In the genomic region with DNA sequence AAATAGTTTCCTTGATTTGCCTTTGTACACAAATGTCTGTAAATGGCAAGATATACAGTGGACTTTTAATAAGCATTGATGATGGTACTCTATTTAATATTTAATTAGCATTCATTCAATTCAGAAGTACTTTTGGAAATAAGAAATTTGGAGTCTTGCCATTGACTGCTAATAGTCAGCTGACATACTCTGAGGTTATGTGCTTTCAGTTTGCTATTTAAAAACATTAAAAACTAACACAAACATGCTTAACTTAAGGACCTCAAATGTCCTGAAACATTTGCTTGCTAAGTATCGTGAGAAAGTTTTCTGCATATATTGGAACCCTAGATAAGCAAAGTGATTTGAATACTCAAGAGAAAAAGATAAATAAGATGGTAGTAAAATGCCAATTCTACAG, we compare ENCODE assay signal across 21 cellular contexts.
DNase-seq lines count a peak whose midpoint lies in the region; ATAC-seq, FAIRE-seq and TF ChIP-seq lines count a peak whose summit lies in the region.
"Had no signal": no experiment of that assay in that cellular context is flagged by ENCODE, and none has a peak within 500 bp of the region (broad histone marks: within the 10 kb centered on the region; RNA-seq: fewer than 3 reads in every experiment).

No MANE protein-coding gene starts in this region.

- H3K27me3 Mint-ChIP-seq in HFFc6 (ENCODE audit: insufficient read depth) = no peaks in the 10 kb centered on the region
- H3K27me3 Mint-ChIP-seq: CD4-positive, alpha-beta T cell had no signal

- FAIRE-seq in endometrium (lab: Jason Lieb, UNC) = peak; percentile 8
- FAIRE-seq: A549, HTR-8/SVneo had no signal

- no peak overlapping the region for H3K4me3 Mint-ChIP-seq in HFFc6
- H3K4me3 Mint-ChIP-seq: CD4-positive, alpha-beta T cell had no signal

- no peaks in the 10 kb centered on the region for H4K20me1 ChIP-seq in hepatocyte (ENCODE audit: insufficient read depth, poor library complexity, severe bottlenecking)

- H3K4me1 ChIP-seq in left ventricle myocardium inferior (peaks cover 30% of the 10 kb centered on the region), heart left ventricle (peaks cover 0 to 31% (median 16%) of the 10 kb centered on the region in 12 donors), hepatocyte (ENCODE audit: insufficient read depth) (no peaks in the 10 kb centered on the region)
- H3K4me1 ChIP-seq: A549, Caco-2 had no signal

- 37 to 55% (median 53%) methylated on average over 1 of the region's 1 CpG for WGBS in heart left ventricle, 4 donors
- WGBS in hepatocyte (ENCODE audit: low lambda C conversion rate, missing lambda C conversion rate) = 88% methylated on average over 1 of the region's 1 CpG

- H3K36me3 ChIP-seq in left ventricle myocardium inferior (no peaks in the 10 kb centered on the region), heart left ventricle (no peaks in the 10 kb centered on the region), hepatocyte (replicated peaks; ENCODE audit: insufficient read depth, low read depth) (no peaks in the 10 kb centered on the region)
- H3K36me3 ChIP-seq: HAP-1 had no signal

- peak overlapping the region; percentile 16 for H3K27ac ChIP-seq in left ventricle myocardium inferior (replicated peaks)
- H3K27ac ChIP-seq in heart left ventricle = no peak overlapping the region
- H3K27ac ChIP-seq in hepatocyte = no peak overlapping the region
- H3K27ac ChIP-seq: 22Rv1, A549, C4-2B, GM23248 had no signal

- no peak overlapping the region for H3K4me2 ChIP-seq in hepatocyte
- H3K4me2 ChIP-seq: A549 had no signal

- no peak overlapping the region for H3K4me3 ChIP-seq in left ventricle myocardium inferior
- H3K4me3 ChIP-seq in heart left ventricle = no peak overlapping the region
- H3K4me3 ChIP-seq in hepatocyte = no peak overlapping the region
- H3K4me3 ChIP-seq: A549, GM23248, HAP-1 had no signal

- DNase-seq in left ventricle myocardium inferior (no peak), heart left ventricle (no peak), iris pigment epithelial cell (ENCODE audit: low read depth) (peak; percentile 27), NCI-H510A treated with DMSO at 0.1 percent for 48 hours (lab: John Stamatoyannopoulos, UW) (no peak), hepatocyte (ENCODE audit: low spot score) (no peak), HFFc6 (no peak)
- DNase-seq: AML-193; Caco-2; CD4-positive, alpha-beta T cell; DMS153; DMS79; GF-D8; GM23248; IMR-90 had no signal

- TF ChIP-seq POLR2A in heart left ventricle (IDR thresholded peaks at IDR 0.05) = no peak

- intact Hi-C loops in left ventricle myocardium inferior (cut with micrococcal nuclease) = no loop called here
- intact Hi-C loops in heart left ventricle (cut with DNase I) = no loop called here

- H2AFZ ChIP-seq in hepatocyte = no peak overlapping the region
- H2AFZ ChIP-seq: GM23248 had no signal

- TF ChIP-seq CTCF in left ventricle myocardium inferior (IDR thresholded peaks at IDR 0.05; ENCODE audit: borderline replicate concordance) = no peak
- TF ChIP-seq CTCF in heart left ventricle (IDR thresholded peaks at IDR 0.05) = no peak
- TF ChIP-seq CTCF in hepatocyte (IDR thresholded peaks at IDR 0.05; ENCODE audit: poor library complexity) = no peak
- TF ChIP-seq CTCF in HFFc6 (IDR thresholded peaks at IDR 0.05) = no peak

- H3K9me3 ChIP-seq in left ventricle myocardium inferior (replicated peaks) (no peaks in the 10 kb centered on the region), heart left ventricle (no peaks in the 10 kb centered on the region), hepatocyte (ENCODE audit: low read depth) (no peaks in the 10 kb centered on the region)
- H3K9me3 ChIP-seq: A549, Caco-2, HAP-1 had no signal

- H3K27me3 ChIP-seq in left ventricle myocardium inferior (ENCODE audit: low read depth) (no peaks in the 10 kb centered on the region), heart left ventricle (no peaks in the 10 kb centered on the region), hepatocyte (no peaks in the 10 kb centered on the region)

- peaks cover 10% of the 10 kb centered on the region; the same call in 1 of the 2 replicates for H3K36me3 Mint-ChIP-seq in HFFc6 (ENCODE audit: low read depth)

- no peaks in the 10 kb centered on the region for H3K79me2 ChIP-seq in hepatocyte

- H3K9me2 ChIP-seq in hepatocyte (replicated peaks; ENCODE audit: insufficient read depth) = no peaks in the 10 kb centered on the region

- H3K27ac Mint-ChIP-seq in HFFc6 = no peak overlapping the region
- H3K27ac Mint-ChIP-seq: CD4-positive, alpha-beta T cell had no signal

- ATAC-seq in heart left ventricle = no peak
- ATAC-seq in HG03280 (IDR thresholded peaks at IDR 0.05; ENCODE audit: unreplicated experiment) = no peak
- ATAC-seq: A549 had no signal

- H3K4me1 Mint-ChIP-seq in HFFc6 (ENCODE audit: low read depth) = no peaks in the 10 kb centered on the region

- H3K9me3 Mint-ChIP-seq in HFFc6 = no peaks in the 10 kb centered on the region
- H3K9me3 Mint-ChIP-seq: CD4-positive, alpha-beta T cell had no signal
